In the genomic region with DNA sequence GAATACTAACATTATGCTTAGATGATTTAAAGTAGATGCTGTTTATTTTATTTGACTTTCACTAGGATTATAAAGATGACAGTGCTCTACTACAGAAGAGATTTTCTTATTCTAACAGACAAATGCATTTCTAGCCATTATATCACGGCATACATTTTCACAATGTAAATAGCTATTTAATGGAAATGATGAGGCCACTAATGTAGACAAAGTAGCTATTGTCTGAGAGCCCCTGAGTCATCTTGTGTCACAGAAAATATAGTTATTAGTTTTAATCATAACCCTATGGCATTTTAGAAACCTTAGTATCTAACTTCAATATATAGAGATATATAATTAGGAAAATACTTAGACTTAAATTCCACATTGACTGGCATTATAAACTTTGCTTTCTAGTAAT, we compare ENCODE assay signal across 18 cellular contexts.
A peak's percentile ranks its signal among the peaks of the same experiment; 100 is the strongest.
DNase-seq lines count a peak whose midpoint lies in the region; ATAC-seq and TF ChIP-seq lines count a peak whose summit lies in the region.
"Had no signal": no experiment of that assay in that cellular context is flagged by ENCODE, and none has a peak within 500 bp of the region (broad histone marks: within the 10 kb centered on the region; RNA-seq: fewer than 3 reads in every experiment).

No MANE protein-coding gene starts in this region.

- peak overlapping the region; percentile 94 for H3K27ac Mint-ChIP-seq in activated T-cell treated with anti-CD3 and anti-CD28 coated beads, Interleukin-2, amount 50 U/mL, for 24 hours
- H3K27ac Mint-ChIP-seq in T-helper 17 cell = peak overlapping the region; percentile 96

- 24 to 43% methylated on average over 1 of the region's 1 CpG for WGBS in esophagus squamous epithelium, 2 donors

- no peaks in the 10 kb centered on the region for H3K9me3 Mint-ChIP-seq in activated T-cell treated with anti-CD3 and anti-CD28 coated beads, Interleukin-2, amount 50 U/mL, for 24 hours

- H3K27me3 Mint-ChIP-seq in activated T-cell treated with anti-CD3 and anti-CD28 coated beads, Interleukin-2, amount 50 U/mL, for 24 hours = no peaks in the 10 kb centered on the region
- no peaks in the 10 kb centered on the region for H3K27me3 Mint-ChIP-seq in T-helper 17 cell

- H3K36me3 ChIP-seq in KOPT-K1 (ENCODE audit: insufficient read depth, low read length) = no peaks in the 10 kb centered on the region
- no peaks in the 10 kb centered on the region for H3K36me3 ChIP-seq in esophagus squamous epithelium
- H3K36me3 ChIP-seq: adrenal gland, upper lobe of right lung had no signal

- no peaks in the 10 kb centered on the region for H3K27me3 ChIP-seq in foreskin keratinocyte
- no peaks in the 10 kb centered on the region for H3K27me3 ChIP-seq in esophagus squamous epithelium
- H3K27me3 ChIP-seq: adrenal gland, upper lobe of right lung had no signal

- H3K4me1 Mint-ChIP-seq in activated T-cell treated with anti-CD3 and anti-CD28 coated beads, Interleukin-2, amount 50 U/mL, for 24 hours (ENCODE audit: low read depth) = peaks cover 77% of the 10 kb centered on the region
- H3K4me1 Mint-ChIP-seq in T-helper 17 cell = peaks cover 57% of the 10 kb centered on the region

- TF ChIP-seq CTCF in foreskin keratinocyte (conservative IDR thresholded peaks at IDR 0.05) (no peak), esophagus squamous epithelium (IDR thresholded peaks at IDR 0.05) (no peak)

- no peak overlapping the region for H3K4me3 ChIP-seq in esophagus squamous epithelium
- H3K4me3 ChIP-seq: adrenal gland, lung, upper lobe of right lung had no signal

- H3K9me3 ChIP-seq in KOPT-K1 (ENCODE audit: insufficient read depth, low read length, poor library complexity, severe bottlenecking) (no peaks in the 10 kb centered on the region), T-helper 17 cell (ENCODE audit: control insufficient read depth, low read length, poor library complexity, severe bottlenecking) (no peaks in the 10 kb centered on the region), esophagus squamous epithelium (no peaks in the 10 kb centered on the region)
- H3K9me3 ChIP-seq: adrenal gland, upper lobe of right lung had no signal

- no peak overlapping the region for H3K4me3 Mint-ChIP-seq in activated T-cell treated with anti-CD3 and anti-CD28 coated beads, Interleukin-2, amount 50 U/mL, for 24 hours
- H3K4me3 Mint-ChIP-seq in T-helper 17 cell = no peak overlapping the region

- TF ChIP-seq POLR2A in esophagus squamous epithelium (IDR thresholded peaks at IDR 0.05) = no peak

- H3K36me3 Mint-ChIP-seq in activated T-cell treated with anti-CD3 and anti-CD28 coated beads, Interleukin-2, amount 50 U/mL, for 24 hours (ENCODE audit: low read depth) = no peaks in the 10 kb centered on the region
- no peaks in the 10 kb centered on the region for H3K36me3 Mint-ChIP-seq in T-helper 17 cell (ENCODE audit: low read depth)

- H3K4me1 ChIP-seq in foreskin keratinocyte (peaks cover 31% of the 10 kb centered on the region), esophagus squamous epithelium (peaks cover 6 to 57% (median 6%) of the 10 kb centered on the region in 3 donors)
- H3K4me1 ChIP-seq: parathyroid adenoma had no signal

- H3K27ac ChIP-seq in KOPT-K1 (ENCODE audit: low read depth, low read length, poor library complexity, severe bottlenecking) (peak overlapping the region; percentile 97), foreskin keratinocyte (peak overlapping the region; percentile 86), esophagus squamous epithelium (no peak overlapping the region)
- H3K27ac ChIP-seq: adrenal gland, parathyroid adenoma, upper lobe of right lung had no signal

- no peak for DNase-seq in activated T-cell treated with anti-CD3 and anti-CD28 coated beads, Interleukin-2, amount 50 U/mL, for 24 hours
- no peak for DNase-seq in activated T-cell treated with anti-CD3 and anti-CD28 coated beads, Interleukin-2, amount 50 U/mL, for 48 hours
- no peak for DNase-seq in T-helper 17 cell
- DNase-seq in foreskin keratinocyte = peak in 1 of 2 donors; percentile 56
- DNase-seq in effector CD4-positive, alpha-beta T cell = no peak
- no peak for DNase-seq in esophagus squamous epithelium (lab: John Stamatoyannopoulos, UW)
- DNase-seq in stimulated activated naive CD4-positive, alpha-beta T cell (lab: John Stamatoyannopoulos, UW) = no peak
- DNase-seq: activated CD4-positive, CD25-positive, alpha-beta regulatory T cell treated with anti-CD3 and anti-CD28 coated beads, Interleukin-2, amount 50 U/mL, for 72 hours; adrenal gland; caudate nucleus; NCI-H187 treated with DMSO at 0.1 percent for 48 hours; NCI-H446 treated with DMSO at 0.1 percent for 48 hours; SHP77; stimulated activated CD4-positive, alpha-beta T cell treated with anti-CD3 and anti-CD28 coated beads, Interleukin-2, amount 100 ng/mL, for 24 hours; upper lobe of right lung had no signal

- ATAC-seq in T-helper 17 cell (no peak), foreskin keratinocyte (peak; percentile 71)
- ATAC-seq: upper lobe of right lung had no signal

- intact Hi-C loops in esophagus squamous epithelium (cut with DNase I) = no loop called here

Comparison
In these comparisons a context has a peak if more than half of its experiments do, and no peak if none do; other contexts are left out.
1. H3K27ac ChIP-seq: peak in KOPT-K1 (single experiment) and foreskin keratinocyte (single experiment); none in esophagus squamous epithelium (0 of 4).